In genomic region chr12:83161451-83161850, GRCh38 we compare ENCODE assay signal across 29 cellular contexts.
DNase-seq lines count a peak whose midpoint lies in the region; ATAC-seq, FAIRE-seq and TF ChIP-seq lines count a peak whose summit lies in the region.
"Had no signal": no experiment of that assay in that cellular context is flagged by ENCODE, and none has a peak within 500 bp of the region (broad histone marks: within the 10 kb centered on the region; RNA-seq: fewer than 3 reads in every experiment).

No MANE protein-coding gene starts in this region.

- H3K27ac ChIP-seq in RWPE2 (ENCODE audit: poor library complexity, severe bottlenecking), result no peak overlapping the region
- no peak overlapping the region for H3K27ac ChIP-seq in left ventricle myocardium inferior (replicated peaks)
- H3K27ac ChIP-seq: right lobe of liver, upper lobe of left lung had no signal

- H3K4me1 Mint-ChIP-seq in T-helper 17 cell, result peaks cover 4% of the 10 kb centered on the region
- no peaks in the 10 kb centered on the region for H3K4me1 Mint-ChIP-seq in mesothelial cell of epicardium
- H3K4me1 Mint-ChIP-seq: activated naive CD4-positive, alpha-beta T cell treated with anti-CD3 and anti-CD28 coated beads, Interleukin-2, amount 10 ng/mL, durations not matched to agents 7 days and 5 days; stimulated activated effector memory CD8-positive, alpha-beta T cell treated with anti-CD3 and anti-CD28 coated beads, Interleukin-12 subunit alpha, Interleukin-12 subunit beta, amount 100 ng/mL, for 72 hours had no signal

- H3K4me3 ChIP-seq in RWPE2 (ENCODE audit: severe bottlenecking) (no peak overlapping the region), bronchial epithelial cell (ENCODE audit: low read depth, low read length) (no peak overlapping the region), kidney epithelial cell (ENCODE audit: low read depth, low read length) (no peak overlapping the region), left ventricle myocardium inferior (no peak overlapping the region)
- H3K4me3 ChIP-seq: right lobe of liver, upper lobe of left lung had no signal

- DNase-seq in EL (peak; percentile 7), RWPE2 (ENCODE audit: low spot score) (no peak), bronchial epithelial cell (ENCODE audit: low read depth) (peak; percentile 70), kidney epithelial cell (ENCODE audit: low read depth) (peak; percentile 16), T-helper 17 cell (no peak), left ventricle myocardium inferior (no peak), mesothelial cell of epicardium (ENCODE audit: low spot score in 2 of 2, unreplicated experiment in 2 of 2) (no peak)
- no peak for DNase-seq in activated effector memory CD4-positive, alpha-beta T cell treated with Interleukin-2 at 50 U/mL for 16 hours
- DNase-seq: activated CD4-positive, alpha-beta T cell treated with anti-CD3 and anti-CD28 coated beads, Interleukin-2, amount 50 U/mL, for 1 hour; activated naive CD4-positive, alpha-beta T cell treated with anti-CD3 and anti-CD28 coated beads, Interleukin-2, amount 10 ng/mL, durations not matched to agents 7 days and 5 days; amniotic stem cell; C1 segment of cervical spinal cord; central memory CD4-positive, alpha-beta T cell; COR-L47; dermis blood vessel endothelial cell; DMS79; GF-D8; posterior cingulate gyrus; right lobe of liver; SHP77 treated with DMSO at 0.1 percent for 48 hours; stimulated activated CD4-positive, alpha-beta T cell treated with anti-CD3 and anti-CD28 coated beads, Interleukin-4, amount 100 ng/mL, for 24 hours; substantia nigra; T1000; upper lobe of left lung had no signal

- H3K27ac Mint-ChIP-seq in T-helper 17 cell, result no peak overlapping the region
- H3K27ac Mint-ChIP-seq in mesothelial cell of epicardium, result no peak overlapping the region
- H3K27ac Mint-ChIP-seq: activated naive CD4-positive, alpha-beta T cell treated with anti-CD3 and anti-CD28 coated beads, Interleukin-2, amount 10 ng/mL, durations not matched to agents 7 days and 5 days; activated T-helper 1 cell treated with anti-CD3 and anti-CD28 coated beads, Interleukin-12 subunit alpha, Interleukin-12 subunit beta, Interleukin-2, Interleukin-4 antibody, amounts not matched to agents 30 ng/mL and 10 ng/mL and 1 ng/mL, durations not matched to agents 14 hours and 24 hours and 36 hours; stimulated activated effector memory CD8-positive, alpha-beta T cell treated with anti-CD3 and anti-CD28 coated beads, Interleukin-12 subunit alpha, Interleukin-12 subunit beta, amount 100 ng/mL, for 72 hours; WTC11 had no signal

- H3K36me3 ChIP-seq in RWPE2 (ENCODE audit: low read depth) (no peaks in the 10 kb centered on the region), bronchial epithelial cell (ENCODE audit: control insufficient read depth, insufficient read depth, low read length) (no peaks in the 10 kb centered on the region), kidney epithelial cell (ENCODE audit: control insufficient read depth, insufficient read depth, low read length) (no peaks in the 10 kb centered on the region), left ventricle myocardium inferior (no peaks in the 10 kb centered on the region)
- H3K36me3 ChIP-seq: right lobe of liver, upper lobe of left lung had no signal

- intact Hi-C loops in left ventricle myocardium inferior (cut with micrococcal nuclease), result no loop called here

- H3K36me3 Mint-ChIP-seq in T-helper 17 cell (ENCODE audit: low read depth), result no peaks in the 10 kb centered on the region
- H3K36me3 Mint-ChIP-seq in mesothelial cell of epicardium, result no peaks in the 10 kb centered on the region
- H3K36me3 Mint-ChIP-seq: activated naive CD4-positive, alpha-beta T cell treated with anti-CD3 and anti-CD28 coated beads, Interleukin-2, amount 10 ng/mL, durations not matched to agents 7 days and 5 days; stimulated activated effector memory CD8-positive, alpha-beta T cell treated with anti-CD3 and anti-CD28 coated beads, Interleukin-12 subunit alpha, Interleukin-12 subunit beta, amount 100 ng/mL, for 72 hours; WTC11 had no signal

- no peaks in the 10 kb centered on the region for H3K4me1 ChIP-seq in RWPE2 (ENCODE audit: insufficient read depth, poor library complexity, severe bottlenecking)
- H3K4me1 ChIP-seq in left ventricle myocardium inferior, result no peaks in the 10 kb centered on the region
- H3K4me1 ChIP-seq: upper lobe of left lung had no signal

- TF ChIP-seq CTCF in RWPE2 (IDR thresholded peaks at IDR 0.05; ENCODE audit: poor library complexity, severe bottlenecking), result no peak
- TF ChIP-seq CTCF in bronchial epithelial cell (IDR thresholded peaks at IDR 0.05; ENCODE audit: insufficient read depth, low read length, severe bottlenecking), result no peak
- TF ChIP-seq CTCF in kidney epithelial cell (IDR thresholded peaks at IDR 0.05; ENCODE audit: insufficient read depth, low read length, poor library complexity, severe bottlenecking), result no peak
- no peak for TF ChIP-seq CTCF in left ventricle myocardium inferior (IDR thresholded peaks at IDR 0.05; ENCODE audit: borderline replicate concordance)
- no peak for TF ChIP-seq CTCF in mesothelial cell of epicardium (IDR thresholded peaks at IDR 0.05; ENCODE audit: unreplicated experiment)

- H3K27me3 Mint-ChIP-seq in T-helper 17 cell, result peaks cover 13% of the 10 kb centered on the region
- no peaks in the 10 kb centered on the region for H3K27me3 Mint-ChIP-seq in mesothelial cell of epicardium (ENCODE audit: low read depth)
- H3K27me3 Mint-ChIP-seq: activated naive CD4-positive, alpha-beta T cell treated with anti-CD3 and anti-CD28 coated beads, Interleukin-2, amount 10 ng/mL, durations not matched to agents 7 days and 5 days had no signal

- ATAC-seq in RWPE2 (ENCODE audit: low read depth), result peak; percentile 58; the same call in 2 of the 3 replicates
- ATAC-seq in T-helper 17 cell, result no peak
- ATAC-seq: right lobe of liver; stimulated activated effector memory CD8-positive, alpha-beta T cell treated with anti-CD3 and anti-CD28 coated beads, Interleukin-12 subunit alpha, Interleukin-12 subunit beta, amount 100 ng/mL, for 72 hours; WTC11 had no signal

- no peaks in the 10 kb centered on the region for H3K27me3 ChIP-seq in RWPE2 (ENCODE audit: insufficient read depth, poor library complexity, severe bottlenecking)
- H3K27me3 ChIP-seq in bronchial epithelial cell (ENCODE audit: control insufficient read depth, insufficient read depth, low read length), result no peaks in the 10 kb centered on the region
- H3K27me3 ChIP-seq in kidney epithelial cell (ENCODE audit: control insufficient read depth, insufficient read depth, low read length), result no peaks in the 10 kb centered on the region
- no peaks in the 10 kb centered on the region for H3K27me3 ChIP-seq in left ventricle myocardium inferior (ENCODE audit: low read depth)
- H3K27me3 ChIP-seq: right lobe of liver, upper lobe of left lung had no signal

- peaks cover 7% of the 10 kb centered on the region for H3K9me3 Mint-ChIP-seq in mesothelial cell of epicardium
- H3K9me3 Mint-ChIP-seq: activated naive CD4-positive, alpha-beta T cell treated with anti-CD3 and anti-CD28 coated beads, Interleukin-2, amount 10 ng/mL, durations not matched to agents 7 days and 5 days; activated T-helper 1 cell treated with anti-CD3 and anti-CD28 coated beads, Interleukin-12 subunit alpha, Interleukin-12 subunit beta, Interleukin-2, Interleukin-4 antibody, amounts not matched to agents 30 ng/mL and 10 ng/mL and 1 ng/mL, durations not matched to agents 14 hours and 24 hours and 36 hours; stimulated activated effector memory CD8-positive, alpha-beta T cell treated with anti-CD3 and anti-CD28 coated beads, Interleukin-12 subunit alpha, Interleukin-12 subunit beta, amount 100 ng/mL, for 72 hours had no signal

- H3K9me3 ChIP-seq in RWPE2 (ENCODE audit: severe bottlenecking) (no peaks in the 10 kb centered on the region), T-helper 17 cell (ENCODE audit: control insufficient read depth, low read length, poor library complexity, severe bottlenecking) (no peaks in the 10 kb centered on the region), left ventricle myocardium inferior (replicated peaks) (peaks cover 7% of the 10 kb centered on the region)
- H3K9me3 ChIP-seq: right lobe of liver, upper lobe of left lung had no signal

- H3K4me3 Mint-ChIP-seq in T-helper 17 cell (no peak overlapping the region), mesothelial cell of epicardium (no peak overlapping the region)
- H3K4me3 Mint-ChIP-seq: activated naive CD4-positive, alpha-beta T cell treated with anti-CD3 and anti-CD28 coated beads, Interleukin-2, amount 10 ng/mL, durations not matched to agents 7 days and 5 days; activated T-helper 1 cell treated with anti-CD3 and anti-CD28 coated beads, Interleukin-12 subunit alpha, Interleukin-12 subunit beta, Interleukin-2, Interleukin-4 antibody, amounts not matched to agents 30 ng/mL and 10 ng/mL and 1 ng/mL, durations not matched to agents 14 hours and 24 hours and 36 hours; stimulated activated effector memory CD8-positive, alpha-beta T cell treated with anti-CD3 and anti-CD28 coated beads, Interleukin-12 subunit alpha, Interleukin-12 subunit beta, amount 100 ng/mL, for 72 hours; WTC11 had no signal

- no peak for FAIRE-seq in bronchial epithelial cell (lab: Jason Lieb, UNC)
- FAIRE-seq: endometrium, GM18507 had no signal

Comparison
In these comparisons a context has a peak if more than half of its experiments do, and no peak if none do; other contexts are left out.
1. DNase-seq: peak in EL (single experiment), bronchial epithelial cell (single experiment) and kidney epithelial cell (single experiment); none in RWPE2 (single experiment), T-helper 17 cell (0 of 3), left ventricle myocardium inferior (single experiment), activated effector memory CD4-positive, alpha-beta T cell treated with Interleukin-2 at 50 U/mL for 16 hours (single experiment) and mesothelial cell of epicardium (0 of 2).